In genomic region chr2:73728711-73729110, GRCh38 we compare ENCODE assay signal across 22 cellular contexts.
"Had no signal": no experiment of that assay in that cellular context is flagged by ENCODE, and none has a peak within 500 bp of the region (broad histone marks: within the 10 kb centered on the region; RNA-seq: fewer than 3 reads in every experiment).

No MANE protein-coding gene starts in this region.

- DNase-seq: Karpas-422, KG1, MG63, NCI-H1092 treated with DMSO at 0.1 percent for 48 hours, NCI-H1436, NCI-H187, NCI-H2029, NCI-H2081 treated with DMSO at 0.1 percent for 48 hours, NCI-H2171, NCI-H226, NCI-H446, NCI-H510A, NCI-H524 treated with DMSO at 0.1 percent for 48 hours, NCI-H69, NCI-H774, PC-3, Peyer's patch, Right ventricle myocardium superior, SIG-M5 had no signal

- H3K4me3 ChIP-seq: MG63, Peyer's patch, SJSA1, SK-N-MC had no signal

- H3K9me3 ChIP-seq: MG63, Peyer's patch, SJSA1 had no signal

- ATAC-seq: PC-3 had no signal

- H3K27ac ChIP-seq: HL-60, Peyer's patch, SJSA1, SK-N-MC had no signal

- H3K4me1 ChIP-seq: Peyer's patch, SJSA1 had no signal

- H3K27me3 ChIP-seq: MG63, Peyer's patch, SJSA1 had no signal
